Comparison of ENCODE assay signal across 10 cellular contexts in the genomic region with DNA sequence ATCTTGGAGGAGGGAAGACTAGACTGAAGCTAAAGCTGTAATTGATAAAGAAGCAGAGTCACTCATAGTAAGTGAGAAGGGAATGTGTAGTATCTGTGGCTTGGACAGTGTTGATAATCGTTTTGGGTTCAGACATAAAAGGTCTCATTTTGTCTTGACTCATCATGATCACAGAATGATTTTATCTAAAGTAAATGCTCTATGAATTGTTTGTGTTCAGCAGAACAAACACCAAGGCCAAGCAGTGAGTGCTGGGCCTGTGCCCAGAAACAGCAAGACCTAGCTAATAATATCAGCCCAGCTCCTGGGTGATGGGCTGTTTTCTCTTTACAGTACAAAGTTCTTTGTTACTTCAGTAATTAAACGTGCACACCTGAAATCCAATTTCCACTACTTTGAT. TPM values are rescaled to one million over a fixed set of nuclear protein-coding genes. Genes with fewer than 3 reads are reported as not detected.
DNase-seq lines count a peak whose midpoint lies in the region; ATAC-seq and TF ChIP-seq lines count a peak whose summit lies in the region.
"Had no signal": no experiment of that assay in that cellular context is flagged by ENCODE, and none has a peak within 500 bp of the region (broad histone marks: within the 10 kb centered on the region; RNA-seq: fewer than 3 reads in every experiment).

No MANE protein-coding gene starts in this region.

- no peaks in the 10 kb centered on the region for H3K4me1 Mint-ChIP-seq in natural killer cell treated with Interleukin-12 subunit alpha and Interleukin-12 subunit beta and Interleukin-15 and Interleukin-18, amount 100 ng/mL, for 72 hours (ENCODE audit: low read depth in 2 of 2)
- peaks cover 21% of the 10 kb centered on the region for H3K4me1 Mint-ChIP-seq in WTC11

- H3K36me3 ChIP-seq in endocrine pancreas (ENCODE audit: control insufficient read depth, insufficient read depth, low read length), result no peaks in the 10 kb centered on the region

- DNase-seq in COR-L47 (lab: John Stamatoyannopoulos, UW), result peak; percentile 87
- peak; percentile 51 for DNase-seq in NCI-H2029 treated with DMSO at 0.1 percent for 48 hours (lab: John Stamatoyannopoulos, UW)
- DNase-seq in non-pigmented ciliary epithelial cell (ENCODE audit: low read depth), result peak; percentile 69
- DNase-seq in HPDE6-E6E7 (ENCODE audit: extremely low spot score), result no peak
- no peak for DNase-seq in natural killer cell treated with Interleukin-12 subunit alpha and Interleukin-12 subunit beta and Interleukin-15 and Interleukin-18, amount 100 ng/mL, for 72 hours (ENCODE audit: low spot score)
- no peak for DNase-seq in WTC11 (ENCODE audit: low spot score)
- no peak for DNase-seq in effector CD8-positive, alpha-beta T cell (lab: John Stamatoyannopoulos, UW)
- DNase-seq: amniotic stem cell, T-helper 9 cell had no signal

- no peaks in the 10 kb centered on the region for H3K27me3 ChIP-seq in endocrine pancreas (ENCODE audit: control insufficient read depth, insufficient read depth, low read length)

- no peak overlapping the region for H3K4me3 Mint-ChIP-seq in natural killer cell treated with Interleukin-12 subunit alpha and Interleukin-12 subunit beta and Interleukin-15 and Interleukin-18, amount 100 ng/mL, for 72 hours
- H3K4me3 Mint-ChIP-seq in WTC11, result no peak overlapping the region

- no peak overlapping the region for H3K27ac Mint-ChIP-seq in natural killer cell treated with Interleukin-12 subunit alpha and Interleukin-12 subunit beta and Interleukin-15 and Interleukin-18, amount 100 ng/mL, for 72 hours
- no peak overlapping the region for H3K27ac Mint-ChIP-seq in WTC11

- no peak for TF ChIP-seq CTCF in WTC11 (IDR thresholded peaks at IDR 0.05)

- peaks cover 10% of the 10 kb centered on the region for H3K36me3 Mint-ChIP-seq in natural killer cell treated with Interleukin-12 subunit alpha and Interleukin-12 subunit beta and Interleukin-15 and Interleukin-18, amount 100 ng/mL, for 72 hours
- H3K36me3 Mint-ChIP-seq in WTC11, result no peaks in the 10 kb centered on the region

- POLR2A ChIA-PET in WTC11 (lab: Charles Lee), result no interaction called here

- no peaks in the 10 kb centered on the region for H3K27me3 Mint-ChIP-seq in natural killer cell treated with Interleukin-12 subunit alpha and Interleukin-12 subunit beta and Interleukin-15 and Interleukin-18, amount 100 ng/mL, for 72 hours
- H3K27me3 Mint-ChIP-seq in WTC11 (ENCODE audit: low read depth), result no peaks in the 10 kb centered on the region

- H3K9me3 Mint-ChIP-seq in natural killer cell treated with Interleukin-12 subunit alpha and Interleukin-12 subunit beta and Interleukin-15 and Interleukin-18, amount 100 ng/mL, for 72 hours, result peaks cover 13% of the 10 kb centered on the region
- no peaks in the 10 kb centered on the region for H3K9me3 Mint-ChIP-seq in WTC11

- no peak overlapping the region for H3K9ac ChIP-seq in endocrine pancreas (ENCODE audit: control insufficient read depth, insufficient read depth, low read length)

- H3K4me3 ChIP-seq in endocrine pancreas (ENCODE audit: control insufficient read depth, insufficient read depth, low read length), result peak overlapping the region; percentile 57

- no peaks in the 10 kb centered on the region for H3K9me3 ChIP-seq in endocrine pancreas (ENCODE audit: control insufficient read depth, low read length)

- no peak for ATAC-seq in natural killer cell treated with Interleukin-12 subunit alpha and Interleukin-12 subunit beta and Interleukin-15 and Interleukin-18, amount 100 ng/mL, for 72 hours
- no peak for ATAC-seq in WTC11

- CTCF ChIA-PET in WTC11 (lab: Charles Lee), result no interaction called here

- peaks cover 42% of the 10 kb centered on the region for H3K4me1 ChIP-seq in endocrine pancreas (ENCODE audit: control insufficient read depth, insufficient read depth, low read length)

TF ChIP-seq in WTC11, 78 proteins besides CTCF, POLR2A, EP300 and RAD21:
- TF ChIP-seq IRF2 (CRISPR knock-in tag; IDR thresholded peaks at IDR 0.05; ENCODE audit: borderline replicate concordance, low read depth) (no peak), SMAD3 (CRISPR knock-in tag; IDR thresholded peaks at IDR 0.05; ENCODE audit: borderline replicate concordance) (no peak), ZNF671 (CRISPR knock-in tag; IDR thresholded peaks at IDR 0.05) (no peak)

RNA-seq across cellular contexts. Expression of a gene that starts 26.7 kb away (rescaled TPM):
- not detected for total RNA-seq in natural killer cell treated with Interleukin-12 subunit alpha and Interleukin-12 subunit beta and Interleukin-15 and Interleukin-18, amount 100 ng/mL, for 72 hours
- 0.25 to 1.4 TPM (median 0.34 TPM) in 3 replicates for total RNA-seq in WTC11 (2021)

Comparison
In these comparisons a context has a peak if more than half of its experiments do, and no peak if none do; other contexts are left out.
1. DNase-seq: peak in COR-L47 (single experiment), NCI-H2029 treated with DMSO at 0.1 percent for 48 hours (single experiment) and non-pigmented ciliary epithelial cell (single experiment); none in HPDE6-E6E7 (single experiment), natural killer cell treated with Interleukin-12 subunit alpha and Interleukin-12 subunit beta and Interleukin-15 and Interleukin-18, amount 100 ng/mL, for 72 hours (single experiment), WTC11 (single experiment) and effector CD8-positive, alpha-beta T cell (single experiment).